In the genomic region with DNA sequence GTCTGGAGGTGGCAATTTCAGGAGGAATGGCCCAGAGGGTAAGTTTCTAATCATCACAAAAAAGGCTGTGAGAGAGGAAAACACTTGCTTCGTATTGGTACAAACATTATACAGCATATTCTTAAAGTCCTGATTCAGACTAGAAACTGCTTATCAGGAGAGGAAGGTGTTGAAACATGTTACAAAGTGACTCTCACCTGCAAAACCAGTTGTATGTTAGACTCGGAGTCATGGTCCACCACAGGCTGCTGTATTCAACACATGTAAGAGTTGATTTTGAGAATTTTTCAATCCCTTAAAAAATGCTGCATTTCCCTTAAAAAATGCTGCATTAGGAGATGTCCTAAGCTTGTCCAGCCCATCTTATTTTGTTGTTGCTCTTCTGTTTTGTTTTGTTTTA, we compare ENCODE assay signal across 11 cellular contexts.
DNase-seq lines count a peak whose midpoint lies in the region; ATAC-seq, FAIRE-seq and TF ChIP-seq lines count a peak whose summit lies in the region.
"Had no signal": no experiment of that assay in that cellular context is flagged by ENCODE, and none has a peak within 500 bp of the region (broad histone marks: within the 10 kb centered on the region; RNA-seq: fewer than 3 reads in every experiment).

No MANE protein-coding gene starts in this region.

- peaks cover 0 to 44% (median 2%) of the 10 kb centered on the region in 3 donors for H3K36me3 Mint-ChIP-seq in naive thymus-derived CD8-positive, alpha-beta T cell

- H3K4me1 ChIP-seq in A549 (peaks cover 88% of the 10 kb centered on the region), GM23248 (ENCODE audit: insufficient read depth) (peaks cover 56% of the 10 kb centered on the region)

- no peak for TF ChIP-seq EP300 in A549 (IDR thresholded peaks at IDR 0.05)

- POLR2A ChIA-PET in A549 (lab: Yijun Ruan, JAX): interaction anchor here (1.6 kb wide), 1 partner anchor 31 kb away, joined by 6 read pairs; no protein-coding TSS in a partner anchor
- POLR2A ChIA-PET in naive thymus-derived CD8-positive, alpha-beta T cell (lab: Charles Lee): interaction anchor here (1.0 kb wide), 1 partner anchor 62 kb away, joined by 3 read pairs; a partner anchor contains a TSS

- H4K20me1 ChIP-seq in GM23248 (ENCODE audit: insufficient read depth): no peaks in the 10 kb centered on the region

- TF ChIP-seq CTCF in A549 (IDR thresholded peaks at IDR 0.05): no peak
- no peak for TF ChIP-seq CTCF in bronchial epithelial cell (IDR thresholded peaks at IDR 0.05; ENCODE audit: insufficient read depth, low read length, severe bottlenecking)

- H3K27ac Mint-ChIP-seq in naive thymus-derived CD8-positive, alpha-beta T cell: peak overlapping the region; percentile 49 to 98 (median 90)

- no peaks in the 10 kb centered on the region for H3K27me3 Mint-ChIP-seq in naive thymus-derived CD8-positive, alpha-beta T cell

- H3K36me3 ChIP-seq in GM23248 (ENCODE audit: low read depth): no peaks in the 10 kb centered on the region
- H3K36me3 ChIP-seq in bronchial epithelial cell (ENCODE audit: control insufficient read depth, insufficient read depth, low read length): no peaks in the 10 kb centered on the region

- H2AFZ ChIP-seq in GM23248: no peak overlapping the region

- no peak for TF ChIP-seq POLR2A in A549 (IDR thresholded peaks at IDR 0.05; ENCODE audit: low read length)

- ATAC-seq in A549 (no peak), HG03565 (IDR thresholded peaks at IDR 0.05; ENCODE audit: unreplicated experiment) (no peak), sciatic nerve (no peak)
- ATAC-seq in naive thymus-derived CD8-positive, alpha-beta T cell: no peak
- ATAC-seq: GM12878, HepG2 had no signal

- H3K4me1 Mint-ChIP-seq in naive thymus-derived CD8-positive, alpha-beta T cell: peaks cover 42 to 96% (median 88%) of the 10 kb centered on the region in 4 donors

- peak overlapping the region; percentile 92 to 95 for H3K27ac ChIP-seq in A549
- H3K27ac ChIP-seq in GM23248: peak overlapping the region; percentile 67

- H3K4me2 ChIP-seq in A549 (peak overlapping the region; percentile 63), GM23248 (ENCODE audit: unreplicated experiment) (peak overlapping the region; percentile 27)

- no peaks in the 10 kb centered on the region for H3K9me2 ChIP-seq in GM23248 (ENCODE audit: insufficient read depth)

- no peak overlapping the region for H3K9ac ChIP-seq in GM23248

- H3F3A ChIP-seq in GM23248 (ENCODE audit: insufficient read depth): peaks cover 51% of the 10 kb centered on the region

- CTCF ChIA-PET in A549 (lab: Yijun Ruan, JAX): interaction anchor here (1.6 to 2.0 kb wide), 2 partner anchors 9 to 141 kb away, joined by 4 to 7 read pairs; no protein-coding TSS in a partner anchor

- H3K9me3 ChIP-seq in A549 (no peaks in the 10 kb centered on the region), GM23248 (ENCODE audit: low read depth) (no peaks in the 10 kb centered on the region)

- TF ChIP-seq RAD21 in A549 (conservative IDR thresholded peaks at IDR 0.05 in 1 of 2, IDR thresholded peaks at IDR 0.05 in 1 of 2): no peak

- 84% methylated on average over 2 of the region's 2 CpGs for WGBS in A549 (ENCODE audit: missing lambda C conversion rate)
- WGBS in GM23248 (ENCODE audit: low coverage in 1 of 2, low lambda C conversion rate in 2 of 2, missing lambda C conversion rate in 2 of 2), 2 experiments: 88 to 91% methylated on average over 2 of the region's 2 CpGs

- no peaks in the 10 kb centered on the region for H3K9me3 Mint-ChIP-seq in naive thymus-derived CD8-positive, alpha-beta T cell

- FAIRE-seq in A549 (lab: Jason Lieb, UNC): no peak
- no peak for FAIRE-seq in bronchial epithelial cell (lab: Jason Lieb, UNC)
- FAIRE-seq: GM12878, HepG2 had no signal

- intact Hi-C loops in sciatic nerve (cut with DNase I): no loop called here

- H3K4me3 Mint-ChIP-seq in naive thymus-derived CD8-positive, alpha-beta T cell: peak overlapping the region in 3 of 10 donors; percentile 29 to 63 (median 36)

- H3K27me3 ChIP-seq in GM23248 (replicated peaks; ENCODE audit: insufficient read depth) (no peaks in the 10 kb centered on the region), bronchial epithelial cell (ENCODE audit: control insufficient read depth, insufficient read depth, low read length) (no peaks in the 10 kb centered on the region)

- in situ Hi-C loops in GM23248 (cut with MboI): loop anchor here (25.0 kb wide), 1 partner anchor 141 kb away; no protein-coding TSS in a partner anchor

- no peak overlapping the region for H3K4me3 ChIP-seq in A549
- H3K4me3 ChIP-seq in GM23248: no peak overlapping the region
- no peak overlapping the region for H3K4me3 ChIP-seq in bronchial epithelial cell (ENCODE audit: low read depth, low read length)
- H3K4me3 ChIP-seq: GM12878 had no signal

- no peaks in the 10 kb centered on the region for H3K79me2 ChIP-seq in GM23248 (ENCODE audit: insufficient read depth)

- DNase-seq in A549 (ENCODE audit: low read depth in 1 of 2, low spot score in 1 of 2) (no peak), GM23248 (no peak), bronchial epithelial cell (ENCODE audit: low read depth) (peak; percentile 96), NCI-H1694 treated with DMSO at 0.1 percent for 48 hours (lab: John Stamatoyannopoulos, UW) (no peak), SW480 (ENCODE audit: low spot score) (no peak), sciatic nerve (ENCODE audit: low spot score) (no peak)
- no peak for DNase-seq in naive thymus-derived CD8-positive, alpha-beta T cell
- DNase-seq: NCI-H2081 treated with DMSO at 0.1 percent for 48 hours had no signal

TF ChIP-seq in A549, 52 proteins besides CTCF, POLR2A, EP300 and RAD21:
- TF ChIP-seq POLR2AphosphoS2 (conservative IDR thresholded peaks at IDR 0.05; ENCODE audit: low read length): no peak
- no peak for TF ChIP-seq ZSCAN20 (CRISPR knock-in tag; IDR thresholded peaks at IDR 0.05)
- no peak for TF ChIP-seq KDM1A (IDR thresholded peaks at IDR 0.05; ENCODE audit: low read depth)
- TF ChIP-seq, protein P1, sequence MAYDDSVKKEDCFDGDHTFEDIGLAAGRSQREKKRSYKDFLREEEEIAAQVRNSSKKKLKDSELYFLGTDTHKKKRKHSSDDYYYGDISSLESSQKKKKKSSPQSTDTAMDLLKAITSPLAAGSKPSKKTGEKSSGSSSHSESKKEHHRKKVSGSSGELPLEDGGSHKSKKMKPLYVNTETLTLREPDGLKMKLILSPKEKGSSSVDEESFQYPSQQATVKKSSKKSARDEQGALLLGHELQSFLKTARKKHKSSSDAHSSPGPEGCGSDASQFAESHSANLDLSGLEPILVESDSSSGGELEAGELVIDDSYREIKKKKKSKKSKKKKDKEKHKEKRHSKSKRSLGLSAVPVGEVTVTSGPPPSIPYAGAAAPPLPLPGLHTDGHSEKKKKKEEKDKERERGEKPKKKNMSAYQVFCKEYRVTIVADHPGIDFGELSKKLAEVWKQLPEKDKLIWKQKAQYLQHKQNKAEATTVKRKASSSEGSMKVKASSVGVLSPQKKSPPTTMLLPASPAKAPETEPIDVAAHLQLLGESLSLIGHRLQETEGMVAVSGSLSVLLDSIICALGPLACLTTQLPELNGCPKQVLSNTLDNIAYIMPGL (CRISPR knock-in tag; IDR thresholded peaks at IDR 0.05; ENCODE audit: borderline replicate concordance): no peak
- no peak for TF ChIP-seq ESRRA (IDR thresholded peaks at IDR 0.05; ENCODE audit: borderline replicate concordance, low read length)
- TF ChIP-seq MAFK (IDR thresholded peaks at IDR 0.05; ENCODE audit: partially characterized antibody): no peak
- no peak for TF ChIP-seq HEYL (CRISPR knock-in tag; IDR thresholded peaks at IDR 0.05)
- no peak for TF ChIP-seq ZFP36 (IDR thresholded peaks at IDR 0.05; ENCODE audit: borderline replicate concordance, partially characterized antibody)
- TF ChIP-seq EHF (CRISPR knock-in tag; IDR thresholded peaks at IDR 0.05): no peak
- no peak for TF ChIP-seq RNF2 (IDR thresholded peaks at IDR 0.05; ENCODE audit: borderline replicate concordance, low read depth)
